ENCODE assay signal across 8 cellular contexts in the genomic region with DNA sequence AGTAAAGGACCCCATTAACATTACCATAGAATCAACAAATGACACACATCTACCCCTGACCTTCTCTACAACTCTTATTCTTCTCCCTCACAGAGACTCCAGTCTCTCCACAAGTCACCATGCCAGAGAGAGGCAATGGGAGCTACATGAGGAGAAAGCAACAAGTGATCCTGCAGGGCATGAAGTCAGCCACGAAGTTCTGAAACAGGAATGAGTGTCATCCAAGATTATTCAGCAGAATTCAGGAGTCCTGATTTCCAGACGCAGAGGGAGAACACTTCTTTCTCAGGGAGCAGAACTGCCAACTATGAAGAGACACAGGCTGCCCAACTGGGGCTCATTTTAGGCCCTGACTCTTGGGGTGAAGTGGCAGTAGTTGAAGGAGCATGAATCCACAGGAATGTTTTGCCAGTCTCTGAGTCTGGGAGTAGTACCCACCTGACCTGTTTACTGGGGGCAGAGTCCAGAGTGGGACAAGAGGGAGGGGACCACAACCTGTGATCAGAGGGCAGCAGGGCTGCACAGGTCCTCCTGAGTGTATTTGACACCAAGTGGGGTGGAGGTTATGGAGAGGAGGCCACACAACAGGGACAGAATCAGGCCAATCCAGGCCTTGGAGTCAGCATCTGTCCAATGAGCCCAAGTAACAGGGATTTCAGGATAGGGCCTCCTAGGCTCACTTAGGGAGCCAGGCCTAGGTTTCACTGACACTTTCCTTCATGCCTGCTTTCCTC. TPM values are rescaled to one million over a fixed set of nuclear protein-coding genes. Genes with fewer than 3 reads are reported as not detected.
DNase-seq lines count a peak whose midpoint lies in the region; ATAC-seq and TF ChIP-seq lines count a peak whose summit lies in the region.

No MANE protein-coding gene starts in this region.

- no peak for TF ChIP-seq EP300 in gastroesophageal sphincter (IDR thresholded peaks at IDR 0.05)

- peaks cover 13% of the 10 kb centered on the region for H3K27me3 Mint-ChIP-seq in GM23338 (ENCODE audit: insufficient read depth, low read depth, poor library complexity)

- peaks cover 30% of the 10 kb centered on the region for H3K4me1 Mint-ChIP-seq in GM23338

- peak overlapping the region; percentile 93 for H3K4me3 Mint-ChIP-seq in GM23338

- peak overlapping the region; percentile 96 for H3K27ac Mint-ChIP-seq in GM23338

- H3K27me3 ChIP-seq in GM23338 (ENCODE audit: insufficient read depth) = no peaks in the 10 kb centered on the region
- no peaks in the 10 kb centered on the region for H3K27me3 ChIP-seq in WERI-Rb-1 (ENCODE audit: insufficient read depth, low read depth, severe bottlenecking)
- no peaks in the 10 kb centered on the region for H3K27me3 ChIP-seq in gastroesophageal sphincter

- 0 out of 2 replicates have a peak, but pooled peaks cover 4% of the 10 kb centered on the region for H3K9me2 ChIP-seq in GM23338 (ENCODE audit: insufficient read depth)

- peaks cover 8% of the 10 kb centered on the region; the same call in 1 of the 2 replicates for H3F3A ChIP-seq in GM23338 (replicated peaks; ENCODE audit: low read depth)

- WGBS in gastroesophageal sphincter (ENCODE audit: low coverage in 1 of 2), 2 donors = 50 to 60% methylated on average over 1 of the region's 2 CpGs

- H2AFZ ChIP-seq in GM23338 = no peak overlapping the region

- H4K20me1 ChIP-seq in GM23338 (replicated peaks; ENCODE audit: insufficient read depth) = no peaks in the 10 kb centered on the region; the same call in 1 of the 2 replicates

- ATAC-seq in GM23338 = no peak
- no peak for ATAC-seq in gastroesophageal sphincter
- no peak for ATAC-seq in HG02884 (IDR thresholded peaks at IDR 0.05; ENCODE audit: unreplicated experiment)
- no peak for ATAC-seq in GM19463 (IDR thresholded peaks at IDR 0.05; ENCODE audit: unreplicated experiment)

- H3K36me3 ChIP-seq in GM23338 (ENCODE audit: insufficient read depth) (peaks cover 10% of the 10 kb centered on the region; the same call in 1 of the 2 replicates), WERI-Rb-1 (peaks cover 39% of the 10 kb centered on the region), gastroesophageal sphincter (peaks cover 0 to 13% of the 10 kb centered on the region in 2 donors)

- H3K79me2 ChIP-seq in GM23338 (replicated peaks; ENCODE audit: insufficient read depth) = peaks cover 29% of the 10 kb centered on the region

- TF ChIP-seq CTCF in GM23338 (conservative IDR thresholded peaks at IDR 0.05; ENCODE audit: low read depth in 2 of 2) (no peak), WERI-Rb-1 (IDR thresholded peaks at IDR 0.05; ENCODE audit: low read depth, low read length) (no peak), gastroesophageal sphincter (IDR thresholded peaks at IDR 0.05) (no peak)

- peak overlapping the region; percentile 90 for H3K4me2 ChIP-seq in GM23338

- H3K9me3 Mint-ChIP-seq in GM23338 = no peaks in the 10 kb centered on the region; the same call in 2 of the 3 replicates

- H3K27ac ChIP-seq in GM23338 (ENCODE audit: low read depth) = peak overlapping the region; percentile 95
- peak overlapping the region; percentile 85 for H3K27ac ChIP-seq in WERI-Rb-1
- H3K27ac ChIP-seq in gastroesophageal sphincter = peak overlapping the region; percentile 88 to 99 (median 95)

- H3K9me3 ChIP-seq in WERI-Rb-1 (ENCODE audit: severe bottlenecking) (no peaks in the 10 kb centered on the region), gastroesophageal sphincter (no peaks in the 10 kb centered on the region)

- peaks cover 24% of the 10 kb centered on the region for H3K4me1 ChIP-seq in GM23338 (ENCODE audit: insufficient read depth)
- peaks cover 0 to 67% (median 26%) of the 10 kb centered on the region in 3 donors for H3K4me1 ChIP-seq in gastroesophageal sphincter

- DNase-seq in GM23338 (ENCODE audit: low spot score) (no peak), WERI-Rb-1 (no peak), skeletal muscle cell (ENCODE audit: low read depth) (no peak), NCI-H187 (lab: John Stamatoyannopoulos, UW) (no peak)
- no peak for DNase-seq in stimulated activated CD4-positive, alpha-beta T cell treated with anti-CD3 and anti-CD28 coated beads, Interleukin-1b, Interleukin-23, amount 100 ng/mL, for 48 hours

- H3K4me3 ChIP-seq in GM23338 (peak overlapping the region; percentile 93), WERI-Rb-1 (ENCODE audit: low read depth, low read length) (peak overlapping the region; percentile 97), gastroesophageal sphincter (peak overlapping the region; percentile 49 to 82), skeletal muscle cell (ENCODE audit: low read depth, low read length) (peak overlapping the region; percentile 70)

- H3K36me3 Mint-ChIP-seq in GM23338 (ENCODE audit: low read depth) = peaks cover 11% of the 10 kb centered on the region

- TF ChIP-seq POLR2A in gastroesophageal sphincter (IDR thresholded peaks at IDR 0.05) = no peak

TF ChIP-seq in GM23338, 12 proteins besides CTCF, POLR2A, EP300 and RAD21 (continues in another document):
- TF ChIP-seq ZNF462 (CRISPR knock-in tag; IDR thresholded peaks at IDR 0.05) = no peak
- no peak for TF ChIP-seq ZNF331 (CRISPR knock-in tag; IDR thresholded peaks at IDR 0.05; ENCODE audit: low read depth)

RNA-seq across cellular contexts. Expression of gene MTMR4, which starts 2.4 kb away (rescaled TPM):
- total RNA-seq in GM23338 (2014; rRNA removed; shearing (Covaris generic)) = 40.2 and 42.2 TPM in 2 replicates
- polyA plus RNA-seq in GM23338 (2016; fragmentation: Nextera tagmentation; extraction: Ambion mirVana) = 8.8 and 11.1 TPM in 2 replicates
- 10 to 100 TPM; 31.6 to 36.5 (median 35.3) TPM for total RNA-seq in gastroesophageal sphincter

RNA-seq across cellular contexts. Expression of gene HSF5, which starts 28.6 kb away (rescaled TPM):
- 0.23 and 0.24 TPM in 2 replicates for total RNA-seq in GM23338 (2014; rRNA removed; shearing (Covaris generic))
- polyA plus RNA-seq in GM23338 (2016; fragmentation: Nextera tagmentation; extraction: Ambion mirVana) = not detected in 2 replicates
- under 1 TPM in 1 of 4 donors, not detected in 3; 0.13 TPM for total RNA-seq in gastroesophageal sphincter
